8 cellular contexts compared by ENCODE assay signal in the genomic region with DNA sequence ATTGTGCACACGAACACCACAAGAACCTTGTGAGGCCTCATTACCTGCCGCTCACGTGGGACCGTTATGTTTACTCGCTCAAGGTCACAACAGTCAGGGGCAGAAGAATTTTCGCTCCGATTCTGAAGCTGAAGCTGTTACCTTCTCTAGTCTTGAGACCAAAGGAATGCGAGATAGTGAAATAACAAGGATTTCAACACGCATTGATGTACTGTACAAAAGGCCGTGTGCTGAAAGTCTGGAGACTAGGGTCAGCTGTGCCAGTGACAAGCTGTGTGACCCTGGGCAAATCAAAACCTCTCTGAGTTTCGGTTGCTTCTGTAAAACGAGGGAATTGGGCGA. TPM values are rescaled to one million over a fixed set of nuclear protein-coding genes. Genes with fewer than 3 reads are reported as not detected.
DNase-seq lines count a peak whose midpoint lies in the region; ATAC-seq and TF ChIP-seq lines count a peak whose summit lies in the region.

No MANE protein-coding gene starts in this region.

- peaks cover 63% of the 10 kb centered on the region for H3K4me1 Mint-ChIP-seq in activated T-helper 1 cell treated with anti-CD3 and anti-CD28 coated beads, Interleukin-12 subunit alpha, Interleukin-12 subunit beta, Interleukin-2, Interleukin-4 antibody, amounts not matched to agents 30 ng/mL and 10 ng/mL and 1 ng/mL, durations not matched to agents 14 hours and 24 hours and 36 hours (ENCODE audit: low read depth)

- intact Hi-C loops in activated T-helper 1 cell treated with anti-CD3 and anti-CD28 coated beads, Interleukin-12 subunit alpha, Interleukin-12 subunit beta, Interleukin-2, Interleukin-4 antibody, amounts not matched to agents 30 ng/mL and 10 ng/mL and 1 ng/mL, durations not matched to agents 14 hours and 24 hours and 36 hours (cut with micrococcal nuclease): loop anchor here (1.0 to 10.0 kb wide), 12 partner anchors 19 to 1089 kb away; partner anchors contain the start of genes ASNSD1, GLS, HIBCH and MFSD6
- intact Hi-C loops in gastrocnemius medialis (cut with DNase I; ENCODE audit: low total_unique reads): loop anchor here (2.0 to 10.0 kb wide), 2 partner anchors 115 to 481 kb away; partner anchors contain the start of genes NAB1 and STAT1

- peak; percentile 40 for ATAC-seq in gastroesophageal sphincter
- ATAC-seq in gastrocnemius medialis: peak; percentile 24 to 51

- H3K27ac ChIP-seq in KMS-11: peak overlapping the region; percentile 93
- H3K27ac ChIP-seq in gastroesophageal sphincter: peak overlapping the region; percentile 87 to 95 (median 94)
- peak overlapping the region; percentile 85 to 95 (median 87) for H3K27ac ChIP-seq in gastrocnemius medialis

- H3K27ac Mint-ChIP-seq in activated T-helper 1 cell treated with anti-CD3 and anti-CD28 coated beads, Interleukin-12 subunit alpha, Interleukin-12 subunit beta, Interleukin-2, Interleukin-4 antibody, amounts not matched to agents 30 ng/mL and 10 ng/mL and 1 ng/mL, durations not matched to agents 14 hours and 24 hours and 36 hours: peak overlapping the region; percentile 99

- H3K4me1 ChIP-seq in KMS-11 (ENCODE audit: low read depth, poor library complexity, severe bottlenecking) (peaks cover 23% of the 10 kb centered on the region), gastroesophageal sphincter (peaks cover 0 to 42% (median 3%) of the 10 kb centered on the region in 3 donors), gastrocnemius medialis (peaks cover 11 to 13% of the 10 kb centered on the region in 2 donors)

- 0 to 4% methylated on average over 5 of the region's 13 CpGs for WGBS in gastroesophageal sphincter (ENCODE audit: low coverage in 1 of 2), 2 donors

- in situ Hi-C loops in gastrocnemius medialis (cut with MboI; ENCODE audit: low sequenced_read_pairs in 4 of 4): loop anchor here in 1 of 4 donors (10.0 to 25.0 kb wide), 2 partner anchors 103 to 209 kb away; partner anchors contain the start of gene NAB1

- no peak for TF ChIP-seq EP300 in gastroesophageal sphincter (IDR thresholded peaks at IDR 0.05)

- H3K4me3 Mint-ChIP-seq in activated T-helper 1 cell treated with anti-CD3 and anti-CD28 coated beads, Interleukin-12 subunit alpha, Interleukin-12 subunit beta, Interleukin-2, Interleukin-4 antibody, amounts not matched to agents 30 ng/mL and 10 ng/mL and 1 ng/mL, durations not matched to agents 14 hours and 24 hours and 36 hours: peak overlapping the region; percentile 95

- H4K20me1 ChIP-seq in KMS-11 (ENCODE audit: insufficient read depth): no peaks in the 10 kb centered on the region

- DNase-seq in stimulated activated CD4-positive, alpha-beta T cell treated with anti-CD3 and anti-CD28 coated beads, Interleukin-12 subunit alpha, Interleukin-12 subunit beta, amount 100 ng/mL, for 4 hours: peak; percentile 31
- no peak for DNase-seq in stimulated activated CD4-positive, alpha-beta T cell treated with anti-CD3 and anti-CD28 coated beads, Interleukin-2, amount 100 ng/mL, for 48 hours
- peak; percentile 45 for DNase-seq in activated T-helper 1 cell treated with anti-CD3 and anti-CD28 coated beads, Interleukin-12 subunit alpha, Interleukin-12 subunit beta, Interleukin-2, Interleukin-4 antibody, amounts not matched to agents 30 ng/mL and 10 ng/mL and 1 ng/mL, durations not matched to agents 14 hours and 24 hours and 36 hours (ENCODE audit: low spot score)
- DNase-seq in gastrocnemius medialis: no peak
- no peak for DNase-seq in NCI-H1048 (lab: John Stamatoyannopoulos, UW)
- DNase-seq in NCI-H1092 (lab: John Stamatoyannopoulos, UW): no peak

- peaks cover 22% of the 10 kb centered on the region for H3K36me3 Mint-ChIP-seq in activated T-helper 1 cell treated with anti-CD3 and anti-CD28 coated beads, Interleukin-12 subunit alpha, Interleukin-12 subunit beta, Interleukin-2, Interleukin-4 antibody, amounts not matched to agents 30 ng/mL and 10 ng/mL and 1 ng/mL, durations not matched to agents 14 hours and 24 hours and 36 hours (ENCODE audit: low read depth)

- no peak for TF ChIP-seq CTCF in KMS-11 (conservative IDR thresholded peaks at IDR 0.05; ENCODE audit: low read depth, low read length)
- TF ChIP-seq CTCF in gastroesophageal sphincter (IDR thresholded peaks at IDR 0.05): no peak
- TF ChIP-seq CTCF in gastrocnemius medialis (IDR thresholded peaks at IDR 0.05 in 4 of 5, conservative IDR thresholded peaks at IDR 0.05 in 1 of 5): no peak

- no peaks in the 10 kb centered on the region for H3K27me3 Mint-ChIP-seq in activated T-helper 1 cell treated with anti-CD3 and anti-CD28 coated beads, Interleukin-12 subunit alpha, Interleukin-12 subunit beta, Interleukin-2, Interleukin-4 antibody, amounts not matched to agents 30 ng/mL and 10 ng/mL and 1 ng/mL, durations not matched to agents 14 hours and 24 hours and 36 hours (ENCODE audit: insufficient read depth)

- H3K4me2 ChIP-seq in KMS-11: peak overlapping the region; percentile 83

- H3K36me3 ChIP-seq in KMS-11 (ENCODE audit: insufficient read depth) (no peaks in the 10 kb centered on the region), gastroesophageal sphincter (no peaks in the 10 kb centered on the region), gastrocnemius medialis (no peaks in the 10 kb centered on the region)

- H3K27me3 ChIP-seq in KMS-11 (ENCODE audit: insufficient read depth, low read depth): no peaks in the 10 kb centered on the region
- H3K27me3 ChIP-seq in gastroesophageal sphincter: no peaks in the 10 kb centered on the region
- H3K27me3 ChIP-seq in gastrocnemius medialis: no peaks in the 10 kb centered on the region

- H3K9me3 Mint-ChIP-seq in activated T-helper 1 cell treated with anti-CD3 and anti-CD28 coated beads, Interleukin-12 subunit alpha, Interleukin-12 subunit beta, Interleukin-2, Interleukin-4 antibody, amounts not matched to agents 30 ng/mL and 10 ng/mL and 1 ng/mL, durations not matched to agents 14 hours and 24 hours and 36 hours: peaks cover 26% of the 10 kb centered on the region

- peaks cover 0 to 18% (median 0%) of the 10 kb centered on the region in 3 donors for H3K9me3 ChIP-seq in gastroesophageal sphincter
- H3K9me3 ChIP-seq in gastrocnemius medialis: peaks cover 0 to 1% (median 0%) of the 10 kb centered on the region in 3 donors

- peak overlapping the region; percentile 99 for H2AFZ ChIP-seq in KMS-11 (ENCODE audit: low read depth)

- H3K9ac ChIP-seq in KMS-11: peak overlapping the region; percentile 95

- H3K79me2 ChIP-seq in KMS-11 (ENCODE audit: insufficient read depth, low read depth): peaks cover 16% of the 10 kb centered on the region; the same call in 1 of the 2 replicates

- H3K4me3 ChIP-seq in KMS-11 (IDR thresholded peaks at IDR 0.05; ENCODE audit: insufficient read depth, low read depth, low read length): peak overlapping the region; percentile 85
- peak overlapping the region; percentile 73 to 80 for H3K4me3 ChIP-seq in gastroesophageal sphincter
- H3K4me3 ChIP-seq in gastrocnemius medialis: peak overlapping the region; percentile 59 to 81 (median 68)

- no peak for TF ChIP-seq POLR2A in gastroesophageal sphincter (IDR thresholded peaks at IDR 0.05)
- TF ChIP-seq POLR2A in gastrocnemius medialis (IDR thresholded peaks at IDR 0.05): no peak

RNA-seq across cellular contexts. Expression of gene NEMP2, which starts 0.6 kb away (rescaled TPM):
- total RNA-seq in activated T-helper 1 cell treated with anti-CD3 and anti-CD28 coated beads, Interleukin-12 subunit alpha, Interleukin-12 subunit beta, Interleukin-2, Interleukin-4 antibody, amounts not matched to agents 30 ng/mL and 10 ng/mL and 1 ng/mL, durations not matched to agents 14 hours and 24 hours and 36 hours: 11.7 and 13.6 TPM in 2 replicates
- 1 to 10 TPM in 3 of 4 donors, under 1 TPM in 1; 0.94 to 5.3 (median 3.5) TPM for total RNA-seq in gastroesophageal sphincter
- 1 to 10 TPM in 3 of 4 donors, under 1 TPM in 1; 0.24 to 1.7 (median 1.3) TPM for total RNA-seq in gastrocnemius medialis

Comparison
In these comparisons a context has a peak if more than half of its experiments do, and no peak if none do; other contexts are left out.
1. DNase-seq: peak in stimulated activated CD4-positive, alpha-beta T cell treated with anti-CD3 and anti-CD28 coated beads, Interleukin-12 subunit alpha, Interleukin-12 subunit beta, amount 100 ng/mL, for 4 hours (single experiment) and activated T-helper 1 cell treated with anti-CD3 and anti-CD28 coated beads, Interleukin-12 subunit alpha, Interleukin-12 subunit beta, Interleukin-2, Interleukin-4 antibody, amounts not matched to agents 30 ng/mL and 10 ng/mL and 1 ng/mL, durations not matched to agents 14 hours and 24 hours and 36 hours (single experiment); none in stimulated activated CD4-positive, alpha-beta T cell treated with anti-CD3 and anti-CD28 coated beads, Interleukin-2, amount 100 ng/mL, for 48 hours (0 of 2), gastrocnemius medialis (0 of 2), NCI-H1048 (single experiment) and NCI-H1092 (single experiment).
2. Peak in every context shown above with its lines, with median percentiles within 50 percentile points of each other: H3K27ac ChIP-seq and H3K4me3 ChIP-seq.